ENCODE assay signal across 18 cellular contexts in genomic region chr6:47917202-47917601, GRCh38.
DNase-seq lines count a peak whose midpoint lies in the region; ATAC-seq, FAIRE-seq and TF ChIP-seq lines count a peak whose summit lies in the region.
"Had no signal": no experiment of that assay in that cellular context is flagged by ENCODE, and none has a peak within 500 bp of the region (broad histone marks: within the 10 kb centered on the region; RNA-seq: fewer than 3 reads in every experiment).

No MANE protein-coding gene starts in this region.

- H3K27ac ChIP-seq in A549: no peak overlapping the region
- no peak overlapping the region for H3K27ac ChIP-seq in astrocyte (ENCODE audit: low read depth, low read length)

- H3K36me3 ChIP-seq in astrocyte (ENCODE audit: insufficient read depth, low read length): no peaks in the 10 kb centered on the region

- 5% methylated on average over 3 of the region's 3 CpGs for WGBS in A549 (ENCODE audit: missing lambda C conversion rate)

- no peak for ATAC-seq in A549
- ATAC-seq: GM12878, GM23338 had no signal

- H3K9me3 Mint-ChIP-seq in astrocyte (ENCODE audit: unreplicated experiment): no peaks in the 10 kb centered on the region
- H3K9me3 Mint-ChIP-seq: GM23338 had no signal

- no peak for TF ChIP-seq POLR2A in A549 (IDR thresholded peaks at IDR 0.05; ENCODE audit: low read length)
- TF ChIP-seq POLR2A in H54 (IDR thresholded peaks at IDR 0.05; ENCODE audit: low read depth, low read length): no peak

- H3K4me1 ChIP-seq in A549: no peaks in the 10 kb centered on the region
- no peaks in the 10 kb centered on the region for H3K4me1 ChIP-seq in astrocyte (ENCODE audit: insufficient read depth, low read length)
- H3K4me1 ChIP-seq: Caco-2 had no signal

- no peak overlapping the region for H2AFZ ChIP-seq in astrocyte (ENCODE audit: low read depth, low read length)
- H2AFZ ChIP-seq: GM23338 had no signal

- TF ChIP-seq EP300 in A549 (IDR thresholded peaks at IDR 0.05): no peak

- POLR2A ChIA-PET in A549 (lab: Yijun Ruan, JAX) (no interaction called here), HEK293T (lab: Yijun Ruan, JAX) (no interaction called here)

- CTCF ChIA-PET in A549 (lab: Yijun Ruan, JAX) (no interaction called here), HEK293T (lab: Yijun Ruan, JAX) (no interaction called here)

- peaks cover 2% of the 10 kb centered on the region for H3K4me1 Mint-ChIP-seq in astrocyte (ENCODE audit: low read depth, unreplicated experiment)
- H3K4me1 Mint-ChIP-seq: CD4-positive, alpha-beta memory T cell had no signal

- FAIRE-seq in A549 (lab: Jason Lieb, UNC): no peak
- FAIRE-seq in H54 (lab: Jason Lieb, UNC): peak; percentile 55
- FAIRE-seq in astrocyte (lab: Jason Lieb, UNC): peak; percentile 52
- FAIRE-seq: GM12878, GM18507 had no signal

- no peaks in the 10 kb centered on the region for H3K9me3 ChIP-seq in A549
- H3K9me3 ChIP-seq in astrocyte (ENCODE audit: insufficient read depth, low read depth, low read length): peaks cover 2% of the 10 kb centered on the region
- H3K9me3 ChIP-seq: Caco-2 had no signal

- no peaks in the 10 kb centered on the region for H3K27me3 ChIP-seq in astrocyte (ENCODE audit: insufficient read depth, low read length)

- no peak overlapping the region for H3K4me2 ChIP-seq in A549
- no peak overlapping the region for H3K4me2 ChIP-seq in astrocyte (ENCODE audit: low read length)
- H3K4me2 ChIP-seq: GM23338 had no signal

- no peak for TF ChIP-seq RAD21 in A549 (conservative IDR thresholded peaks at IDR 0.05 in 1 of 2, IDR thresholded peaks at IDR 0.05 in 1 of 2)

- H3K36me3 Mint-ChIP-seq in astrocyte (ENCODE audit: low read depth, unreplicated experiment): peaks cover 2% of the 10 kb centered on the region
- H3K36me3 Mint-ChIP-seq: CD4-positive, alpha-beta memory T cell had no signal

- H3K27me3 Mint-ChIP-seq in astrocyte (ENCODE audit: low read depth, unreplicated experiment): no peaks in the 10 kb centered on the region
- H3K27me3 Mint-ChIP-seq: CD4-positive, alpha-beta memory T cell had no signal

- DNase-seq in A549 (ENCODE audit: low read depth in 1 of 2, low spot score in 1 of 2) (no peak), H54 (ENCODE audit: insufficient read length, low spot score) (no peak), astrocyte (ENCODE audit: low read depth) (no peak), epithelial cell of esophagus (ENCODE audit: low read depth) (peak; percentile 5), HEK293T (ENCODE audit: extremely low spot score) (no peak), NCI-H2171 treated with DMSO at 0.1 percent for 48 hours (lab: John Stamatoyannopoulos, UW) (no peak), GM03348 (ENCODE audit: low spot score) (no peak)
- DNase-seq: 8988T; C1 segment of cervical spinal cord; Caco-2; CD4-positive, alpha-beta memory T cell; DMS153; DND-41; H7; HCEC 1CT had no signal

- H3K9ac ChIP-seq in astrocyte (ENCODE audit: low read length): no peak overlapping the region

- H3K79me2 ChIP-seq in astrocyte (ENCODE audit: insufficient read depth, low read length): no peaks in the 10 kb centered on the region

- H3K4me3 ChIP-seq in A549: no peak overlapping the region
- no peak overlapping the region for H3K4me3 ChIP-seq in astrocyte (ENCODE audit: insufficient read depth, low read depth, low read length)
- H3K4me3 ChIP-seq in epithelial cell of esophagus (ENCODE audit: low read length): no peak overlapping the region
- H3K4me3 ChIP-seq: GM12878, GM23338 had no signal

- no peaks in the 10 kb centered on the region for H4K20me1 ChIP-seq in astrocyte (ENCODE audit: insufficient read depth, low read length)

- no peak for TF ChIP-seq CTCF in A549 (IDR thresholded peaks at IDR 0.05)
- no peak for TF ChIP-seq CTCF in astrocyte (IDR thresholded peaks at IDR 0.05; ENCODE audit: insufficient read depth, low read depth, low read length)
- TF ChIP-seq CTCF in epithelial cell of esophagus (IDR thresholded peaks at IDR 0.05; ENCODE audit: insufficient read depth, low read depth, low read length, missing control alignments): no peak

- H3K4me3 Mint-ChIP-seq in astrocyte (ENCODE audit: unreplicated experiment): no peak overlapping the region
- H3K4me3 Mint-ChIP-seq: CD4-positive, alpha-beta memory T cell; GM23338 had no signal

- H3K27ac Mint-ChIP-seq in astrocyte (ENCODE audit: unreplicated experiment): no peak overlapping the region
- H3K27ac Mint-ChIP-seq: CD4-positive, alpha-beta memory T cell; GM23338 had no signal

TF ChIP-seq in A549, 52 proteins besides CTCF, POLR2A, EP300 and RAD21:
- TF ChIP-seq CEBPB (IDR thresholded peaks at IDR 0.05): no peak
- TF ChIP-seq HOXB13 (CRISPR knock-in tag; IDR thresholded peaks at IDR 0.05; ENCODE audit: low read depth): no peak
- TF ChIP-seq MAFK (IDR thresholded peaks at IDR 0.05; ENCODE audit: partially characterized antibody): peak; percentile 85
TF ChIP-seq in A549: peak in this region for 1.

TF ChIP-seq in HEK293T, 16 proteins besides CTCF, POLR2A, EP300 and RAD21:
- no peak for TF ChIP-seq SP1 (IDR thresholded peaks at IDR 0.05)
- no peak for TF ChIP-seq ELF4 (IDR thresholded peaks at IDR 0.05)
- TF ChIP-seq NFRKB (IDR thresholded peaks at IDR 0.05): no peak
- TF ChIP-seq TARDBP (IDR thresholded peaks at IDR 0.05): no peak
- no peak for TF ChIP-seq FOXA1 (IDR thresholded peaks at IDR 0.05)
- TF ChIP-seq ZNF384 (IDR thresholded peaks at IDR 0.05): no peak
- TF ChIP-seq SUZ12 (IDR thresholded peaks at IDR 0.05): no peak
- no peak for TF ChIP-seq FOXM1 (IDR thresholded peaks at IDR 0.05; ENCODE audit: borderline replicate concordance)
- no peak for TF ChIP-seq FOXK2 (IDR thresholded peaks at IDR 0.05)
